Comparison of ENCODE assay signal across 1 cellular context in the genomic region with DNA sequence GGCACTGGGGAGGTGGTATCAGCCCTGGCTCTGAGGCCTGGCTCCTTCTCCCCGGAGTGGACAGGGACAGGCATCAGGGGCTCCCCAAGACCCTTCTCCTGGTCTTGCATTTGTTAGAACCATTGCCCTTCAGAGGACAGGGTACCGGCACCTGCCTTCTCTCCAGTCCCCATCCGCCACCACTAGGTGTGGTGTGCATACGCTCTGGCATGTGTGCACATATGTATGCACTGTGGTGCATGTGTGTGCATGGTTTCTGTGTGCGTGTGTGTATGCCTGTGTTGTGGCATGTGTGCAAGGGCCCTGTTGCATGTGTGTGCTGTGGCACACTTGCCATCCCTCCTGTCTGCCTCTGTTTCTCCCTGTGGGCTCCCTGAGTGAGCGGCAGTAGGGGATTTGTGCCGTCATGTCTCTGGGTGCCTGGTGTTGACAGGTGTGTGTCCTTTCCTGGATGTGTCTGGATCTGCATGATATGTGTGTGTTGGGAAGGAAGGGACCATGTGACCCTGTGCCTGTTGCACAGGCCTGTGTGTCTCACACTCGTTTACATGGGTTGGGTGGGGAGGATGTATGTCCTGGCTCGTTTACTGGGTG.
TF ChIP-seq lines count a peak whose summit lies in the region.

No MANE protein-coding gene starts in this region.

TF ChIP-seq in WTC11, 78 proteins besides CTCF, POLR2A, EP300 and RAD21 (continued from another document):
- TF ChIP-seq, protein P1, sequence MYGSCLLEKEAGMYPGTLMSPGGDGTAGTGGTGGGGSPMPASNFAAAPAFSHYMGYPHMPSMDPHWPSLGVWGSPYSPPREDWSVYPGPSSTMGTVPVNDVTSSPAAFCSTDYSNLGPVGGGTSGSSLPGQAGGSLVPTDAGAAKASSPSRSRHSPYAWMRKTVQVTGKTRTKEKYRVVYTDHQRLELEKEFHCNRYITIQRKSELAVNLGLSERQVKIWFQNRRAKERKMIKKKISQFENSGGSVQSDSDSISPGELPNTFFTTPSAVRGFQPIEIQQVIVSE (CRISPR knock-in tag; IDR thresholded peaks at IDR 0.05; ENCODE audit: borderline replicate concordance) = no peak
- TF ChIP-seq GABPB1 (CRISPR knock-in tag; IDR thresholded peaks at IDR 0.05) (no peak), CREB1 (CRISPR knock-in tag; IDR thresholded peaks at IDR 0.05) (no peak), NR1H2 (CRISPR knock-in tag; IDR thresholded peaks at IDR 0.05) (no peak), ZNF396 (CRISPR knock-in tag; IDR thresholded peaks at IDR 0.05; ENCODE audit: borderline replicate concordance) (no peak), ZNF219 (CRISPR knock-in tag; IDR thresholded peaks at IDR 0.05; ENCODE audit: borderline replicate concordance) (no peak), NFE2L1 (CRISPR knock-in tag; IDR thresholded peaks at IDR 0.05) (no peak), ETV6 (CRISPR knock-in tag; IDR thresholded peaks at IDR 0.05) (no peak), GRHL2 (CRISPR knock-in tag; IDR thresholded peaks at IDR 0.05; ENCODE audit: insufficient replicate concordance, severe bottlenecking) (no peak), ZBTB21 (CRISPR knock-in tag; IDR thresholded peaks at IDR 0.05; ENCODE audit: borderline replicate concordance) (no peak), TEAD1 (CRISPR knock-in tag; IDR thresholded peaks at IDR 0.05) (no peak)
- TF ChIP-seq, protein P2, sequence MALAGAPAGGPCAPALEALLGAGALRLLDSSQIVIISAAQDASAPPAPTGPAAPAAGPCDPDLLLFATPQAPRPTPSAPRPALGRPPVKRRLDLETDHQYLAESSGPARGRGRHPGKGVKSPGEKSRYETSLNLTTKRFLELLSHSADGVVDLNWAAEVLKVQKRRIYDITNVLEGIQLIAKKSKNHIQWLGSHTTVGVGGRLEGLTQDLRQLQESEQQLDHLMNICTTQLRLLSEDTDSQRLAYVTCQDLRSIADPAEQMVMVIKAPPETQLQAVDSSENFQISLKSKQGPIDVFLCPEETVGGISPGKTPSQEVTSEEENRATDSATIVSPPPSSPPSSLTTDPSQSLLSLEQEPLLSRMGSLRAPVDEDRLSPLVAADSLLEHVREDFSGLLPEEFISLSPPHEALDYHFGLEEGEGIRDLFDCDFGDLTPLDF (CRISPR knock-in tag; IDR thresholded peaks at IDR 0.05) = no peak
- TF ChIP-seq, protein P3, sequence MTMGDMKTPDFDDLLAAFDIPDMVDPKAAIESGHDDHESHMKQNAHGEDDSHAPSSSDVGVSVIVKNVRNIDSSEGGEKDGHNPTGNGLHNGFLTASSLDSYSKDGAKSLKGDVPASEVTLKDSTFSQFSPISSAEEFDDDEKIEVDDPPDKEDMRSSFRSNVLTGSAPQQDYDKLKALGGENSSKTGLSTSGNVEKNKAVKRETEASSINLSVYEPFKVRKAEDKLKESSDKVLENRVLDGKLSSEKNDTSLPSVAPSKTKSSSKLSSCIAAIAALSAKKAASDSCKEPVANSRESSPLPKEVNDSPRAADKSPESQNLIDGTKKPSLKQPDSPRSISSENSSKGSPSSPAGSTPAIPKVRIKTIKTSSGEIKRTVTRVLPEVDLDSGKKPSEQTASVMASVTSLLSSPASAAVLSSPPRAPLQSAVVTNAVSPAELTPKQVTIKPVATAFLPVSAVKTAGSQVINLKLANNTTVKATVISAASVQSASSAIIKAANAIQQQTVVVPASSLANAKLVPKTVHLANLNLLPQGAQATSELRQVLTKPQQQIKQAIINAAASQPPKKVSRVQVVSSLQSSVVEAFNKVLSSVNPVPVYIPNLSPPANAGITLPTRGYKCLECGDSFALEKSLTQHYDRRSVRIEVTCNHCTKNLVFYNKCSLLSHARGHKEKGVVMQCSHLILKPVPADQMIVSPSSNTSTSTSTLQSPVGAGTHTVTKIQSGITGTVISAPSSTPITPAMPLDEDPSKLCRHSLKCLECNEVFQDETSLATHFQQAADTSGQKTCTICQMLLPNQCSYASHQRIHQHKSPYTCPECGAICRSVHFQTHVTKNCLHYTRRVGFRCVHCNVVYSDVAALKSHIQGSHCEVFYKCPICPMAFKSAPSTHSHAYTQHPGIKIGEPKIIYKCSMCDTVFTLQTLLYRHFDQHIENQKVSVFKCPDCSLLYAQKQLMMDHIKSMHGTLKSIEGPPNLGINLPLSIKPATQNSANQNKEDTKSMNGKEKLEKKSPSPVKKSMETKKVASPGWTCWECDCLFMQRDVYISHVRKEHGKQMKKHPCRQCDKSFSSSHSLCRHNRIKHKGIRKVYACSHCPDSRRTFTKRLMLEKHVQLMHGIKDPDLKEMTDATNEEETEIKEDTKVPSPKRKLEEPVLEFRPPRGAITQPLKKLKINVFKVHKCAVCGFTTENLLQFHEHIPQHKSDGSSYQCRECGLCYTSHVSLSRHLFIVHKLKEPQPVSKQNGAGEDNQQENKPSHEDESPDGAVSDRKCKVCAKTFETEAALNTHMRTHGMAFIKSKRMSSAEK (CRISPR knock-in tag; IDR thresholded peaks at IDR 0.05; ENCODE audit: borderline replicate concordance) = no peak
- TF ChIP-seq, protein P4, sequence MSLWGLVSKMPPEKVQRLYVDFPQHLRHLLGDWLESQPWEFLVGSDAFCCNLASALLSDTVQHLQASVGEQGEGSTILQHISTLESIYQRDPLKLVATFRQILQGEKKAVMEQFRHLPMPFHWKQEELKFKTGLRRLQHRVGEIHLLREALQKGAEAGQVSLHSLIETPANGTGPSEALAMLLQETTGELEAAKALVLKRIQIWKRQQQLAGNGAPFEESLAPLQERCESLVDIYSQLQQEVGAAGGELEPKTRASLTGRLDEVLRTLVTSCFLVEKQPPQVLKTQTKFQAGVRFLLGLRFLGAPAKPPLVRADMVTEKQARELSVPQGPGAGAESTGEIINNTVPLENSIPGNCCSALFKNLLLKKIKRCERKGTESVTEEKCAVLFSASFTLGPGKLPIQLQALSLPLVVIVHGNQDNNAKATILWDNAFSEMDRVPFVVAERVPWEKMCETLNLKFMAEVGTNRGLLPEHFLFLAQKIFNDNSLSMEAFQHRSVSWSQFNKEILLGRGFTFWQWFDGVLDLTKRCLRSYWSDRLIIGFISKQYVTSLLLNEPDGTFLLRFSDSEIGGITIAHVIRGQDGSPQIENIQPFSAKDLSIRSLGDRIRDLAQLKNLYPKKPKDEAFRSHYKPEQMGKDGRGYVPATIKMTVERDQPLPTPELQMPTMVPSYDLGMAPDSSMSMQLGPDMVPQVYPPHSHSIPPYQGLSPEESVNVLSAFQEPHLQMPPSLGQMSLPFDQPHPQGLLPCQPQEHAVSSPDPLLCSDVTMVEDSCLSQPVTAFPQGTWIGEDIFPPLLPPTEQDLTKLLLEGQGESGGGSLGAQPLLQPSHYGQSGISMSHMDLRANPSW (CRISPR knock-in tag; conservative IDR thresholded peaks at IDR 0.05; ENCODE audit: low read depth) = no peak
